Comparison of ENCODE assay signal across 26 cellular contexts in genomic region chr4:99165978-99166377, GRCh38. TPM values are rescaled to one million over a fixed set of nuclear protein-coding genes. Genes with fewer than 3 reads are reported as not detected.
A peak's percentile ranks its signal among the peaks of the same experiment; 100 is the strongest.
DNase-seq lines count a peak whose midpoint lies in the region; ATAC-seq and TF ChIP-seq lines count a peak whose summit lies in the region.
"Had no signal": no experiment of that assay in that cellular context is flagged by ENCODE, and none has a peak within 500 bp of the region (broad histone marks: within the 10 kb centered on the region; RNA-seq: fewer than 3 reads in every experiment).

No MANE protein-coding gene starts in this region.

- H3K27ac ChIP-seq in mammary epithelial cell (ENCODE audit: insufficient read depth, low read depth, low read length) (no peak overlapping the region), breast epithelium (no peak overlapping the region), brain microvascular endothelial cell (no peak overlapping the region)
- H3K27ac ChIP-seq: 22Rv1, BLaER1, SJSA1 had no signal

- TF ChIP-seq CTCF in mammary epithelial cell (conservative IDR thresholded peaks at IDR 0.05 in 1 of 2, IDR thresholded peaks at IDR 0.05 in 1 of 2; ENCODE audit: extremely low read depth in 1 of 2, insufficient read depth in 1 of 2, low read depth in 1 of 2, low read length in 2 of 2) (no peak), breast epithelium (IDR thresholded peaks at IDR 0.05) (no peak), brain microvascular endothelial cell (IDR thresholded peaks at IDR 0.05; ENCODE audit: low read depth, low read length, missing control alignments) (no peak)

- DNase-seq in mammary epithelial cell (peak; percentile 36), breast epithelium (ENCODE audit: low spot score in 2 of 2) (no peak), brain microvascular endothelial cell (peak; percentile 4), kidney tubule cell (ENCODE audit: low spot score) (peak; percentile 27), H4 (ENCODE audit: low spot score) (no peak), NCI-H146 (lab: John Stamatoyannopoulos, UW) (no peak)
- DNase-seq: ACHN; CD4-positive, alpha-beta T cell; COR-L47; DMS79; H7; KBM-7; MM.1S; NCI-H1048; NCI-H1436 treated with DMSO at 0.1 percent for 48 hours; NCI-H2029; NCI-H345; NCI-H524; NCI-H774; NK-92 treated with Interleukin-12 subunit alpha and Interleukin-12 subunit beta, amount 100 ng/mL, for 24 hours had no signal

- intact Hi-C loops in mammary epithelial cell (cut with micrococcal nuclease) (no loop called here), breast epithelium (cut with DNase I; ENCODE audit: low total_unique reads) (no loop called here)

- H3K27me3 ChIP-seq in mammary epithelial cell (ENCODE audit: insufficient read depth, low read length), result no peaks in the 10 kb centered on the region
- no peaks in the 10 kb centered on the region for H3K27me3 ChIP-seq in breast epithelium
- H3K27me3 ChIP-seq in brain microvascular endothelial cell (replicated peaks), result no peaks in the 10 kb centered on the region
- H3K27me3 ChIP-seq: BLaER1, SJSA1 had no signal

- 50% methylated on average over 1 of the region's 1 CpG for WGBS in mammary epithelial cell (ENCODE audit: low coverage, missing lambda C conversion rate)

- H4K20me1 ChIP-seq in mammary epithelial cell (ENCODE audit: insufficient read depth, low read length), result no peaks in the 10 kb centered on the region
- H4K20me1 ChIP-seq: BLaER1 had no signal

- no TSS peak for BruUV-seq in mammary epithelial cell (replicated peaks; lab: Mats Ljungman, UMichigan)

- H3K4me3 ChIP-seq in mammary epithelial cell (replicated peaks in 1 of 3; ENCODE audit: insufficient read depth in 1 of 3, low read depth in 2 of 3, low read length in 3 of 3) (no peak overlapping the region), breast epithelium (no peak overlapping the region), brain microvascular endothelial cell (ENCODE audit: low read depth, low read length) (no peak overlapping the region)
- H3K4me3 ChIP-seq: BLaER1, SJSA1 had no signal

- H3K9me3 ChIP-seq in mammary epithelial cell (replicated peaks; ENCODE audit: insufficient read depth, low read length) (no peaks in the 10 kb centered on the region), breast epithelium (no peaks in the 10 kb centered on the region)
- H3K9me3 ChIP-seq: BLaER1, SJSA1 had no signal

- no peaks in the 10 kb centered on the region for H3K36me3 ChIP-seq in mammary epithelial cell (ENCODE audit: insufficient read depth, low read length)
- no peaks in the 10 kb centered on the region for H3K36me3 ChIP-seq in breast epithelium
- H3K36me3 ChIP-seq in brain microvascular endothelial cell (replicated peaks), result no peaks in the 10 kb centered on the region
- H3K36me3 ChIP-seq: BLaER1, SJSA1 had no signal

- no peaks in the 10 kb centered on the region for H3K4me1 ChIP-seq in mammary epithelial cell (ENCODE audit: insufficient read depth, low read length)
- no peaks in the 10 kb centered on the region for H3K4me1 ChIP-seq in breast epithelium
- H3K4me1 ChIP-seq: BLaER1, SJSA1 had no signal

- no peaks in the 10 kb centered on the region for H3K79me2 ChIP-seq in mammary epithelial cell (ENCODE audit: insufficient read depth, low read length)

- dilution Hi-C loops in mammary epithelial cell (cut with HindIII; ENCODE audit: low sequenced_read_pairs), result no loop called here

- ATAC-seq in HG03432 (IDR thresholded peaks at IDR 0.05; ENCODE audit: unreplicated experiment) (no peak), GM18868 (IDR thresholded peaks at IDR 0.05; ENCODE audit: unreplicated experiment) (no peak)
- ATAC-seq: Panc1 had no signal

- CTCF ChIA-PET in mammary epithelial cell (lab: Charles Lee; ENCODE audit: low non-redundant PET), result no interaction called here

- in situ Hi-C loops in mammary epithelial cell (cut with MboI; ENCODE audit: low sequenced_read_pairs in 2 of 2) (no loop called here), brain microvascular endothelial cell (cut with HindIII; ENCODE audit: low pct_ligation_motif_present, low sequenced_read_pairs) (no loop called here)

- TF ChIP-seq POLR2A in breast epithelium (IDR thresholded peaks at IDR 0.05), result no peak

- H2AFZ ChIP-seq in mammary epithelial cell (ENCODE audit: low read depth, low read length), result no peak overlapping the region

- no peak overlapping the region for H3K9ac ChIP-seq in mammary epithelial cell (ENCODE audit: insufficient read depth, low read length)
- H3K9ac ChIP-seq: BLaER1 had no signal

- no peak overlapping the region for H3K4me2 ChIP-seq in mammary epithelial cell (ENCODE audit: insufficient read depth, low read depth, low read length)
- H3K4me2 ChIP-seq: BLaER1 had no signal

RNA-seq across cellular contexts. Expression of gene ADH4, which starts 21.9 kb away (rescaled TPM):
- not detected for total RNA-seq in mammary epithelial cell
- polyA plus RNA-seq in mammary epithelial cell, result not detected
- not detected for polyA minus RNA-seq in mammary epithelial cell
- 10 to 100 TPM in 1 of 3 donors, 1 to 10 TPM in 1, under 1 TPM in 1; 0.48 to 27.5 (median 7.9) TPM for total RNA-seq in breast epithelium
- total RNA-seq in H4 (2014; rRNA removed; shearing (Covaris generic)), result not detected in 2 replicates
- total RNA-seq: CD4-positive, alpha-beta T cell; SJSA1 had no signal

RNA-seq across cellular contexts. Expression of gene ADH6, which starts 53.1 kb away (rescaled TPM):
- not detected for total RNA-seq in mammary epithelial cell
- polyA plus RNA-seq in mammary epithelial cell, result not detected
- polyA minus RNA-seq in mammary epithelial cell, result not detected
- not detected for total RNA-seq in breast epithelium
- not detected in 2 replicates for total RNA-seq in H4 (2014; rRNA removed; shearing (Covaris generic))
- total RNA-seq: CD4-positive, alpha-beta T cell; H7; SJSA1 had no signal

Comparison
In these comparisons a context has a peak if more than half of its experiments do, and no peak if none do; other contexts are left out.
1. DNase-seq: peak in mammary epithelial cell (single experiment), brain microvascular endothelial cell (single experiment) and kidney tubule cell (single experiment); none in breast epithelium (0 of 2), H4 (single experiment) and NCI-H146 (single experiment).